12 cellular contexts compared by ENCODE assay signal in the genomic region with DNA sequence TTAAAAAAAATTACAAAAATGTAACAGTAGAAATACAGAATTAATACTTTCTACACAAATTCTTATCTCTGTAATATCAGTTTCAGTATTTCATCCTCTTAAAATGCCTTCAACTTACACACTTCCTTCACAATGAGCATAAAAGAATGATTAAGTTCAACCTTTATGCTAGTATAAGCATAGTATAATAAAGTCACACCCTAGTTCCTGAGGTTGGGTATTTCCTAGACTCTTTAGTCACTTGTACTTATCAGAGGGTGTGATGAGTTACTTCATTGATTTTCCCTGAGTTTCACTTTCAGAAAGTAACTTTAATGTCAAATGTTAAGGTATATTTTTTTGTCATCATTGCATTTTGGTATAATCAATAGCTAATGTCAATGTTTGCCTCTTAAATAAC.
DNase-seq lines count a peak whose midpoint lies in the region; ATAC-seq, FAIRE-seq and TF ChIP-seq lines count a peak whose summit lies in the region.
"Had no signal": no experiment of that assay in that cellular context is flagged by ENCODE, and none has a peak within 500 bp of the region (broad histone marks: within the 10 kb centered on the region; RNA-seq: fewer than 3 reads in every experiment).

No MANE protein-coding gene starts in this region.

- H3K4me1 Mint-ChIP-seq in activated T-cell treated with anti-CD3 and anti-CD28 coated beads, Interleukin-2, amount 50 U/mL, for 72 hours (ENCODE audit: low read depth), result peaks cover 5% of the 10 kb centered on the region
- H3K4me1 Mint-ChIP-seq in activated naive CD8-positive, alpha-beta T cell treated with anti-CD3 and anti-CD28 coated beads for 36 hours, result peaks cover 14% of the 10 kb centered on the region
- H3K4me1 Mint-ChIP-seq in type B pancreatic cell (ENCODE audit: unreplicated experiment), result peaks cover 43% of the 10 kb centered on the region

- no peak overlapping the region for H3K27ac Mint-ChIP-seq in activated T-cell treated with anti-CD3 and anti-CD28 coated beads, Interleukin-2, amount 50 U/mL, for 72 hours
- H3K27ac Mint-ChIP-seq in activated naive CD8-positive, alpha-beta T cell treated with anti-CD3 and anti-CD28 coated beads for 36 hours, result peak overlapping the region; percentile 71
- peak overlapping the region; percentile 71 for H3K27ac Mint-ChIP-seq in type B pancreatic cell

- H3K27me3 Mint-ChIP-seq in activated T-cell treated with anti-CD3 and anti-CD28 coated beads, Interleukin-2, amount 50 U/mL, for 72 hours (ENCODE audit: low read depth), result peaks cover 30% of the 10 kb centered on the region
- H3K27me3 Mint-ChIP-seq in activated naive CD8-positive, alpha-beta T cell treated with anti-CD3 and anti-CD28 coated beads for 36 hours, result peaks cover 36% of the 10 kb centered on the region
- no peaks in the 10 kb centered on the region for H3K27me3 Mint-ChIP-seq in type B pancreatic cell

- no peak for FAIRE-seq in GM19239 (lab: Jason Lieb, UNC)
- FAIRE-seq: GM12891 had no signal

- ATAC-seq in activated T-cell treated with anti-CD3 and anti-CD28 coated beads, Interleukin-2, amount 50 U/mL, for 72 hours (replicated peaks in 1 of 2), result peak; percentile 99
- peak; percentile 76 for ATAC-seq in HG03097 (IDR thresholded peaks at IDR 0.05; ENCODE audit: low FRiP score, unreplicated experiment)
- ATAC-seq: gastroesophageal sphincter had no signal

- TF ChIP-seq CTCF in type B pancreatic cell (conservative IDR thresholded peaks at IDR 0.05), result no peak

- no peaks in the 10 kb centered on the region for H3K9me3 Mint-ChIP-seq in activated T-cell treated with anti-CD3 and anti-CD28 coated beads, Interleukin-2, amount 50 U/mL, for 72 hours
- peaks cover 2% of the 10 kb centered on the region for H3K9me3 Mint-ChIP-seq in activated naive CD8-positive, alpha-beta T cell treated with anti-CD3 and anti-CD28 coated beads for 36 hours
- H3K9me3 Mint-ChIP-seq in type B pancreatic cell, result no peaks in the 10 kb centered on the region

- no peak for DNase-seq in activated T-cell treated with anti-CD3 and anti-CD28 coated beads, Interleukin-2, amount 50 U/mL, for 72 hours
- DNase-seq in activated T-cell treated with anti-CD3 and anti-CD28 coated beads, Interleukin-2, amount 50 U/mL, for 1 hour, result no peak
- no peak for DNase-seq in activated naive CD8-positive, alpha-beta T cell treated with anti-CD3 and anti-CD28 coated beads for 36 hours
- no peak for DNase-seq in type B pancreatic cell (ENCODE audit: extremely low spot score, unreplicated experiment)
- DNase-seq in SK-N-DZ (ENCODE audit: low spot score), result no peak
- no peak for DNase-seq in GM19239 (ENCODE audit: insufficient read length, low spot score)
- DNase-seq in stimulated activated CD4-positive, alpha-beta T cell treated with anti-CD3 and anti-CD28 coated beads, Interleukin-4, amount 100 ng/mL, for 24 hours, result no peak
- DNase-seq: NCI-H524, WERI-Rb-1 had no signal

- H3K36me3 Mint-ChIP-seq in activated T-cell treated with anti-CD3 and anti-CD28 coated beads, Interleukin-2, amount 50 U/mL, for 72 hours (ENCODE audit: insufficient read depth in 2 of 2), result no peaks in the 10 kb centered on the region
- H3K36me3 Mint-ChIP-seq in activated naive CD8-positive, alpha-beta T cell treated with anti-CD3 and anti-CD28 coated beads for 36 hours, result no peaks in the 10 kb centered on the region
- H3K36me3 Mint-ChIP-seq in type B pancreatic cell, result peaks cover 4% of the 10 kb centered on the region

- peak overlapping the region in 1 of 2 donors; percentile 19 for H3K4me3 Mint-ChIP-seq in activated T-cell treated with anti-CD3 and anti-CD28 coated beads, Interleukin-2, amount 50 U/mL, for 72 hours
- H3K4me3 Mint-ChIP-seq in activated naive CD8-positive, alpha-beta T cell treated with anti-CD3 and anti-CD28 coated beads for 36 hours, result no peak overlapping the region
- H3K4me3 Mint-ChIP-seq in type B pancreatic cell, result no peak overlapping the region
